24 cellular contexts compared by ENCODE assay signal in genomic region chr10:132007681-132008080, GRCh38. TPM values are rescaled to one million over a fixed set of nuclear protein-coding genes. Genes with fewer than 3 reads are reported as not detected.
"Had no signal": no experiment of that assay in that cellular context is flagged by ENCODE, and none has a peak within 500 bp of the region (broad histone marks: within the 10 kb centered on the region; RNA-seq: fewer than 3 reads in every experiment).

No MANE protein-coding gene starts in this region.

- H3K36me3 ChIP-seq: SJSA1 had no signal

- H3K27ac ChIP-seq: SJSA1, SK-N-MC had no signal

- DNase-seq: KBM-7, MV-4-11, NCI-H1092, NCI-H1105 treated with DMSO at 0.1 percent for 48 hours, NCI-H1417 treated with DMSO at 0.1 percent for 48 hours, NCI-H146, NCI-H1694 treated with DMSO at 0.1 percent for 48 hours, NCI-H1930, NCI-H2081, NCI-H2107, NCI-H2171, NCI-H226, NCI-H446, NCI-H510A, NCI-H524 treated with DMSO at 0.1 percent for 48 hours, NCI-H69, NCI-H774, Right ventricle myocardium superior, RPMI8226, SIG-M5 had no signal

- H3K4me3 ChIP-seq: SJSA1, SK-N-MC had no signal

- H3K4me1 ChIP-seq: SJSA1 had no signal

RNA-seq across cellular contexts. Expression of gene JAKMIP3, which starts 58.1 kb away (rescaled TPM):
- total RNA-seq: LHCN-M2, MCF 10A had no signal
